In genomic region chr9:14529047-14529446, GRCh38 we compare ENCODE assay signal across 1 cellular context.
TF ChIP-seq lines count a peak whose summit lies in the region.

No MANE protein-coding gene starts in this region.

TF ChIP-seq in K562, 482 proteins besides CTCF, POLR2A, EP300 and RAD21 (continued from another document):
- TF ChIP-seq PBX2 (CRISPR knock-in tag; IDR thresholded peaks at IDR 0.05; ENCODE audit: low read depth) (no peak), PBX2 (tag; conservative IDR thresholded peaks at IDR 0.05; ENCODE audit: low read depth) (peak; percentile 89), PTRF (tag; IDR thresholded peaks at IDR 0.05) (no peak), TSC22D4 (tag; IDR thresholded peaks at IDR 0.05) (no peak), WHSC1 (IDR thresholded peaks at IDR 0.05; ENCODE audit: low read length) (no peak), TCF7L2 (IDR thresholded peaks at IDR 0.05; ENCODE audit: low read depth, low read length) (no peak), U2AF1 (optimal IDR thresholded peaks at IDR 0.05; ENCODE audit: low read depth, low read length) (no peak), TCF15 (CRISPR knock-in tag; IDR thresholded peaks at IDR 0.05) (no peak), SOX6 (IDR thresholded peaks at IDR 0.05) (0 out of 2 replicates have a peak, but pooled peaks have one; percentile 14), ATF1 (CRISPR knock-in tag; IDR thresholded peaks at IDR 0.05) (no peak), ATF1 (tag; IDR thresholded peaks at IDR 0.05) (0 out of 2 replicates have a peak, but pooled peaks have one; percentile 14), TFAP4 (CRISPR knock-in tag; IDR thresholded peaks at IDR 0.05; ENCODE audit: borderline replicate concordance) (no peak), RHOXF2B (CRISPR knock-in tag; conservative IDR thresholded peaks at IDR 0.05) (no peak), RBM17 (IDR thresholded peaks at IDR 0.05; ENCODE audit: borderline replicate concordance, low read depth, low read length) (no peak), ZC3H4 (CRISPR knock-in tag; IDR thresholded peaks at IDR 0.05; ENCODE audit: borderline replicate concordance) (no peak), ZBTB12 (CRISPR knock-in tag; IDR thresholded peaks at IDR 0.05) (no peak), CBFA2T3 (IDR thresholded peaks at IDR 0.05) (peak; percentile 24; the same call in 1 of the 2 replicates), ESRRA (IDR thresholded peaks at IDR 0.05; ENCODE audit: borderline replicate concordance, low read depth) (no peak), RBBP5 (IDR thresholded peaks at IDR 0.05; ENCODE audit: borderline replicate concordance, insufficient read depth, low read length, poor library complexity, severe bottlenecking) (no peak), PKNOX1 (IDR thresholded peaks at IDR 0.05) (peak; percentile 81)
